ENCODE assay signal across 1 cellular context in genomic region chr13:98459721-98460370, GRCh38.
TF ChIP-seq lines count a peak whose summit lies in the region.

No MANE protein-coding gene starts in this region.

TF ChIP-seq in WTC11, 78 proteins besides CTCF, POLR2A, EP300 and RAD21:
- TF ChIP-seq MYBL2 (CRISPR knock-in tag; IDR thresholded peaks at IDR 0.05), result no peak
- no peak for TF ChIP-seq MAX (CRISPR knock-in tag; IDR thresholded peaks at IDR 0.05)
- TF ChIP-seq E2F4 (CRISPR knock-in tag; IDR thresholded peaks at IDR 0.05; ENCODE audit: borderline replicate concordance, low read depth), result no peak
- no peak for TF ChIP-seq NR1H2 (CRISPR knock-in tag; IDR thresholded peaks at IDR 0.05)
- TF ChIP-seq ZNF425 (CRISPR knock-in tag; conservative IDR thresholded peaks at IDR 0.05), result no peak
- no peak for TF ChIP-seq ETV6 (CRISPR knock-in tag; IDR thresholded peaks at IDR 0.05)
- no peak for TF ChIP-seq NR2C2 (CRISPR knock-in tag; IDR thresholded peaks at IDR 0.05)
- no peak for TF ChIP-seq ZNF232 (CRISPR knock-in tag; IDR thresholded peaks at IDR 0.05)
TF ChIP-seq in WTC11: peak in this region for 0.
